Comparison of ENCODE assay signal across 8 cellular contexts in genomic region chr10:89466599-89467035, GRCh38. TPM values are rescaled to one million over a fixed set of nuclear protein-coding genes. Genes with fewer than 3 reads are reported as not detected.
DNase-seq lines count a peak whose midpoint lies in the region; TF ChIP-seq lines count a peak whose summit lies in the region.

No MANE protein-coding gene starts in this region.

- no peak for TF ChIP-seq POLR2A in suprapubic skin (IDR thresholded peaks at IDR 0.05)

- H3K9me3 Mint-ChIP-seq in progenitor cell of endocrine pancreas (ENCODE audit: low read depth) = no peaks in the 10 kb centered on the region

- H3K4me3 ChIP-seq in GM12875 (ENCODE audit: low read depth, low read length) (no peak overlapping the region), suprapubic skin (no peak overlapping the region)

- 31% methylated on average over 3 of the region's 3 CpGs for WGBS in suprapubic skin

- no peaks in the 10 kb centered on the region for H3K36me3 Mint-ChIP-seq in progenitor cell of endocrine pancreas (ENCODE audit: insufficient read depth)

- H3K4me1 ChIP-seq in suprapubic skin = peaks cover 12% of the 10 kb centered on the region

- no peak overlapping the region for H3K4me3 Mint-ChIP-seq in progenitor cell of endocrine pancreas (ENCODE audit: low read depth)

- no peak for TF ChIP-seq EP300 in suprapubic skin (IDR thresholded peaks at IDR 0.05)

- no peaks in the 10 kb centered on the region for H3K9me3 ChIP-seq in suprapubic skin

- H3K27ac ChIP-seq in epithelial cell of prostate = peak overlapping the region; percentile 11
- no peak overlapping the region for H3K27ac ChIP-seq in suprapubic skin

- H3K4me1 Mint-ChIP-seq in progenitor cell of endocrine pancreas (ENCODE audit: low read depth) = peaks cover 36% of the 10 kb centered on the region

- peak; percentile 38; the same call in 1 of the 2 replicates for TF ChIP-seq CTCF in GM12875 (IDR thresholded peaks at IDR 0.05; ENCODE audit: borderline replicate concordance, insufficient read depth, low read depth, low read length)
- TF ChIP-seq CTCF in progenitor cell of endocrine pancreas (IDR thresholded peaks at IDR 0.05; ENCODE audit: unreplicated experiment) = peak; percentile 50
- TF ChIP-seq CTCF in suprapubic skin (IDR thresholded peaks at IDR 0.05) = no peak

- H3K27me3 ChIP-seq in suprapubic skin = no peaks in the 10 kb centered on the region

- H3K27me3 Mint-ChIP-seq in progenitor cell of endocrine pancreas = no peaks in the 10 kb centered on the region

- peak; percentile 9 for DNase-seq in NCI-H774 (lab: John Stamatoyannopoulos, UW)
- peak; percentile 40 for DNase-seq in epithelial cell of prostate (ENCODE audit: low read depth, low spot score)
- no peak for DNase-seq in progenitor cell of endocrine pancreas (ENCODE audit: low spot score, unreplicated experiment)
- no peak for DNase-seq in activated naive CD4-positive, alpha-beta T cell treated with anti-CD3 and anti-CD28 coated beads, Interleukin-2, amount 50 U/mL, for 16 hours
- DNase-seq in suprapubic skin (ENCODE audit: low spot score in 2 of 2) = no peak
- no peak for DNase-seq in activated effector memory CD4-positive, alpha-beta T cell treated with anti-CD3 and anti-CD28 coated beads, Interleukin-2, amount 50 U/mL, for 16 hours
- no peak for DNase-seq in activated gamma-delta T cell (lab: John Stamatoyannopoulos, UW)

- no peaks in the 10 kb centered on the region for H3K36me3 ChIP-seq in suprapubic skin

- peak overlapping the region; percentile 75 for H3K27ac Mint-ChIP-seq in progenitor cell of endocrine pancreas

RNA-seq across cellular contexts. Expression of gene IFIT5, which starts 52.2 kb away (rescaled TPM):
- total RNA-seq in progenitor cell of endocrine pancreas (6.0 and 6.2 TPM in 2 replicates), suprapubic skin (1 to 10 TPM; 4.3 to 8.2 (median 6.3) TPM)

Comparison
In these comparisons a context has a peak if more than half of its experiments do, and no peak if none do; other contexts are left out.
1. CTCF ChIP-seq: peak in GM12875 (single experiment) and progenitor cell of endocrine pancreas (single experiment); none in suprapubic skin (0 of 2).
2. DNase-seq: peak in NCI-H774 (single experiment) and epithelial cell of prostate (single experiment); none in progenitor cell of endocrine pancreas (single experiment), activated naive CD4-positive, alpha-beta T cell treated with anti-CD3 and anti-CD28 coated beads, Interleukin-2, amount 50 U/mL, for 16 hours (single experiment), suprapubic skin (0 of 2), activated effector memory CD4-positive, alpha-beta T cell treated with anti-CD3 and anti-CD28 coated beads, Interleukin-2, amount 50 U/mL, for 16 hours (single experiment) and activated gamma-delta T cell (single experiment).